Comparison of ENCODE assay signal across 9 cellular contexts in the genomic region with DNA sequence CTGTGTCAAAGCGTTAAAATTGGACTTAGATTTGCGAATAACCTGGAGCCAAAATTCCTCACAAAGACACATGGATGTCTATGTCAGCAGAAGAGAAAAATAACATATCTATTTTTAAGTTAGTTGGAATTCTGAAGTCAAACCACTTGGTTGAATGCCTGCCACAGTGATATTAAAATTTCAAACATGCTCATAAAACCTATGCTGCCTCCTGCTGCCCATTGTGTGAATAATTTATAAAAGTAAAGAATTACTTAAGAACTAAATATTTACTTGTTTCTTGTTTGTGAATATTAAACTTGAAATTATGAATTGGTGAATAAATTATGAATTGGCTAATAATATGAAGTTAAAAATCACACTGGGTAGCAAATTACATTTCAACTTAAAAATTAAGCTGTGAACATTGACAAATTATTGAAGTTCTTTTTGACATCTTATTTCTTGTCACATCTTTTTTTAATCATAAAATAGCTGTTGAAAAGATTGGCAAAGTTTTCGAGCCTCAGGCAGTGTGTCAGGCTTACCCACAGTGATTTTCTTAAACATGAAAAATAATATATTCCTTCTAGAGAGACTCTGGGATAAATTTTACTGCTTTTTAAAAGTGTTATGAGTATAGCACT. TPM values are rescaled to one million over a fixed set of nuclear protein-coding genes. Genes with fewer than 3 reads are reported as not detected.
A peak's percentile ranks its signal among the peaks of the same experiment; 100 is the strongest.
DNase-seq lines count a peak whose midpoint lies in the region; ATAC-seq and TF ChIP-seq lines count a peak whose summit lies in the region.
"Had no signal": no experiment of that assay in that cellular context is flagged by ENCODE, and none has a peak within 500 bp of the region (broad histone marks: within the 10 kb centered on the region; RNA-seq: fewer than 3 reads in every experiment).

No MANE protein-coding gene starts in this region.

- H4K5ac ChIP-seq in mesendoderm (ENCODE audit: low read length) = no peak overlapping the region

- WGBS in mesendoderm (ENCODE audit: extremely low coverage, insufficient coverage, low lambda C conversion rate) = no CpG with 5 or more reads among the region's 3 CpGs

- no peak overlapping the region for H2AK5ac ChIP-seq in mesendoderm (ENCODE audit: low read length)

- H4K8ac ChIP-seq in mesendoderm (ENCODE audit: low read depth, low read length) = no peak overlapping the region

- no peak overlapping the region for H3K56ac ChIP-seq in mesendoderm (ENCODE audit: low read length)

- H3K27ac ChIP-seq in DOHH2 (ENCODE audit: low read depth, low read length) (no peak overlapping the region), mesendoderm (ENCODE audit: low read depth, low read length) (no peak overlapping the region)

- H3K9me2 ChIP-seq in DOHH2 (replicated peaks; ENCODE audit: control insufficient read depth, low read length) = no peaks in the 10 kb centered on the region

- H3K9me3 Mint-ChIP-seq in chondrocyte (ENCODE audit: low read depth) = no peaks in the 10 kb centered on the region
- H3K9me3 Mint-ChIP-seq: T-helper 1 cell treated with Interleukin-12 subunit alpha and Interleukin-12 subunit beta and Interleukin-4 antibody, amounts not matched to agents 30 μg/mL and 1 μg/mL, for 36 hours had no signal

- TF ChIP-seq CTCF in DOHH2 (IDR thresholded peaks at IDR 0.05; ENCODE audit: low read depth, low read length, poor library complexity, severe bottlenecking) = peak; percentile 50
- TF ChIP-seq CTCF in LNCaP clone FGC (IDR thresholded peaks at IDR 0.05; ENCODE audit: control insufficient read depth, extremely low read depth, insufficient read depth) = peak; percentile 61
- TF ChIP-seq CTCF in chondrocyte (IDR thresholded peaks at IDR 0.05) = peak; percentile 95

- H3F3A ChIP-seq in DOHH2 (ENCODE audit: control insufficient read depth, insufficient read depth) = peaks cover 12% of the 10 kb centered on the region

- H2BK120ac ChIP-seq in mesendoderm (ENCODE audit: low read depth, low read length) = no peak overlapping the region

- H3K36me3 Mint-ChIP-seq in chondrocyte (ENCODE audit: low read depth) = no peaks in the 10 kb centered on the region

- peaks cover 26% of the 10 kb centered on the region for H3K4me1 Mint-ChIP-seq in chondrocyte (ENCODE audit: low read depth)

- H3K4ac ChIP-seq in mesendoderm (ENCODE audit: low read depth, low read length) = no peak overlapping the region

- H3K4me3 ChIP-seq in DOHH2 (ENCODE audit: low read length) (no peak overlapping the region), LNCaP clone FGC (ENCODE audit: low read depth, low read length) (no peak overlapping the region), mesendoderm (ENCODE audit: low read length) (no peak overlapping the region)

- H4K20me1 ChIP-seq in DOHH2 (ENCODE audit: control insufficient read depth, insufficient read depth, low read depth, low read length) = no peaks in the 10 kb centered on the region

- H3K9ac ChIP-seq in mesendoderm (ENCODE audit: low read length) = no peak overlapping the region

- no peaks in the 10 kb centered on the region for H3K27me3 ChIP-seq in DOHH2 (ENCODE audit: control insufficient read depth, low read length)
- no peaks in the 10 kb centered on the region for H3K27me3 ChIP-seq in mesendoderm (ENCODE audit: insufficient read depth, low read length, poor library complexity)

- ATAC-seq in GM21529 (IDR thresholded peaks at IDR 0.05; ENCODE audit: unreplicated experiment) (no peak), GM18870 (IDR thresholded peaks at IDR 0.05; ENCODE audit: unreplicated experiment) (no peak)

- no peak overlapping the region for H2BK5ac ChIP-seq in mesendoderm (ENCODE audit: low read length)

- H3K79me1 ChIP-seq in mesendoderm (ENCODE audit: low read length) = no peaks in the 10 kb centered on the region

- H2BK15ac ChIP-seq in mesendoderm (replicated peaks; ENCODE audit: low read depth) = no peak overlapping the region

- H3K4me3 Mint-ChIP-seq in chondrocyte (ENCODE audit: unreplicated experiment) = no peak overlapping the region
- H3K4me3 Mint-ChIP-seq: T-helper 1 cell treated with Interleukin-12 subunit alpha and Interleukin-12 subunit beta and Interleukin-4 antibody, amounts not matched to agents 30 μg/mL and 1 μg/mL, for 36 hours had no signal

- no peaks in the 10 kb centered on the region for H3K9me3 ChIP-seq in DOHH2 (ENCODE audit: control insufficient read depth, insufficient read depth, low read length)

- H3K4me2 ChIP-seq in DOHH2 (ENCODE audit: low read length) = no peak overlapping the region
- no peak overlapping the region for H3K4me2 ChIP-seq in mesendoderm (ENCODE audit: low read length)

- no peaks in the 10 kb centered on the region for H3K27me3 Mint-ChIP-seq in chondrocyte (ENCODE audit: low read depth)

- peaks cover 58% of the 10 kb centered on the region for H3K4me1 ChIP-seq in DOHH2 (ENCODE audit: control insufficient read depth, low read length)
- no peaks in the 10 kb centered on the region for H3K4me1 ChIP-seq in mesendoderm (ENCODE audit: control insufficient read depth, low read depth, low read length)

- H3K23ac ChIP-seq in mesendoderm (ENCODE audit: low read length) = no peak overlapping the region

- DNase-seq in LNCaP clone FGC (ENCODE audit: low read depth) = peak; percentile 38
- no peak for DNase-seq in chondrocyte (ENCODE audit: low spot score)
- DNase-seq in mesendoderm = peak; percentile 37
- DNase-seq in NCI-H2171 treated with DMSO at 0.1 percent for 48 hours (lab: John Stamatoyannopoulos, UW) = no peak
- no peak for DNase-seq in NCI-H2081 (lab: John Stamatoyannopoulos, UW)

- H3K36me3 ChIP-seq in DOHH2 (ENCODE audit: control insufficient read depth, low read length) (peaks cover 91% of the 10 kb centered on the region), mesendoderm (ENCODE audit: control insufficient read depth, insufficient read depth, low read length) (no peaks in the 10 kb centered on the region)

- H3K18ac ChIP-seq in mesendoderm (ENCODE audit: low read length) = no peak overlapping the region

- H3K27ac Mint-ChIP-seq in chondrocyte (ENCODE audit: unreplicated experiment) = peak overlapping the region; percentile 55
- H3K27ac Mint-ChIP-seq: T-helper 1 cell treated with Interleukin-12 subunit alpha and Interleukin-12 subunit beta and Interleukin-4 antibody, amounts not matched to agents 30 μg/mL and 1 μg/mL, for 36 hours had no signal

- peaks cover 75% of the 10 kb centered on the region for H3K79me2 ChIP-seq in DOHH2 (ENCODE audit: control insufficient read depth, low read length)
- H3K79me2 ChIP-seq in mesendoderm (ENCODE audit: control insufficient read depth, insufficient read depth, low read length) = no peaks in the 10 kb centered on the region

RNA-seq across cellular contexts. Expression of gene FABP2, which starts 35.4 kb away (rescaled TPM):
- total RNA-seq in chondrocyte = not detected in 3 replicates
- polyA plus RNA-seq in mesendoderm (2013, experiment 1 of 2) = not detected
- not detected for polyA plus RNA-seq in mesendoderm (2013, experiment 2 of 2)

Comparison
In these comparisons a context has a peak if more than half of its experiments do, and no peak if none do; other contexts are left out.
1. DNase-seq: peak in LNCaP clone FGC (single experiment) and mesendoderm (single experiment); none in chondrocyte (single experiment), NCI-H2171 treated with DMSO at 0.1 percent for 48 hours (single experiment) and NCI-H2081 (0 of 2).
2. Peak in every context shown above with its lines, with median percentiles within 50 percentile points of each other: CTCF ChIP-seq.